ENCODE assay signal across 1 cellular context in genomic region chr1:156226116-156226538, GRCh38.
TF ChIP-seq lines count a peak whose summit lies in the region.

No MANE protein-coding gene starts in this region.

TF ChIP-seq in GM23338, 12 proteins besides CTCF, POLR2A, EP300 and RAD21:
- TF ChIP-seq ZNF462 (CRISPR knock-in tag; IDR thresholded peaks at IDR 0.05) = no peak
- TF ChIP-seq EZH2 (IDR thresholded peaks at IDR 0.05; ENCODE audit: low read depth, unreplicated experiment) = no peak
- no peak for TF ChIP-seq EZH2phosphoT487 (IDR thresholded peaks at IDR 0.05; ENCODE audit: unreplicated experiment)
- no peak for TF ChIP-seq ZNF331 (CRISPR knock-in tag; IDR thresholded peaks at IDR 0.05; ENCODE audit: low read depth)
- TF ChIP-seq, protein P1, sequence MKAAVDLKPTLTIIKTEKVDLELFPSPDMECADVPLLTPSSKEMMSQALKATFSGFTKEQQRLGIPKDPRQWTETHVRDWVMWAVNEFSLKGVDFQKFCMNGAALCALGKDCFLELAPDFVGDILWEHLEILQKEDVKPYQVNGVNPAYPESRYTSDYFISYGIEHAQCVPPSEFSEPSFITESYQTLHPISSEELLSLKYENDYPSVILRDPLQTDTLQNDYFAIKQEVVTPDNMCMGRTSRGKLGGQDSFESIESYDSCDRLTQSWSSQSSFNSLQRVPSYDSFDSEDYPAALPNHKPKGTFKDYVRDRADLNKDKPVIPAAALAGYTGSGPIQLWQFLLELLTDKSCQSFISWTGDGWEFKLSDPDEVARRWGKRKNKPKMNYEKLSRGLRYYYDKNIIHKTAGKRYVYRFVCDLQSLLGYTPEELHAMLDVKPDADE (IDR thresholded peaks at IDR 0.05) = no peak
- no peak for TF ChIP-seq ZNF114 (CRISPR knock-in tag; IDR thresholded peaks at IDR 0.05)
- no peak for TF ChIP-seq STAT1 (IDR thresholded peaks at IDR 0.05; ENCODE audit: unreplicated experiment)
- TF ChIP-seq CREB1 (CRISPR knock-in tag; IDR thresholded peaks at IDR 0.05; ENCODE audit: low read depth) = no peak
- TF ChIP-seq JUNB (IDR thresholded peaks at IDR 0.05; ENCODE audit: unreplicated experiment) = no peak
- no peak for TF ChIP-seq NANOG (IDR thresholded peaks at IDR 0.05; ENCODE audit: borderline replicate concordance)
- TF ChIP-seq REST (IDR thresholded peaks at IDR 0.05; ENCODE audit: unreplicated experiment) = no peak
- TF ChIP-seq POLR2AphosphoS5 (IDR thresholded peaks at IDR 0.05; ENCODE audit: low read depth) = no peak
